Comparison of ENCODE assay signal across 9 cellular contexts in the genomic region with DNA sequence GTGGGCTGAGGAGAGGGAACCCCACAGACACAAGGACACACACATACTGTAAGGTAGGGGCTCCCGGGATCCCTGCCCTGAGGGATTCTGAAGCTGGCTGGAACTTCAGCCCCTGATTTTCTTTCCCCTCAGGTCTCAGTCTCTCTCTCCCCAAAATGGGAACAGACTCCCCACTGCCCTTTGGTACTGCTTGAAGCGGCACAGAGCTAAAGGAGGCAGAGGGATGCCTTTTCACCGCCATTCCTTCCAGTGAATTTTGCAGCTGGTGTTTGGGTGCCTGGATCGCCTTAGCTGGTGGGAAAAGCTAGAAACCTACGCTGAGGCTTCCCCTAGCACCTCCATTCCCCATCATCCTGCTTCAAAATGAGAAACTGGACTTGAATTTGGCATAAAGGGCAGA. TPM values are rescaled to one million over a fixed set of nuclear protein-coding genes. Genes with fewer than 3 reads are reported as not detected.
DNase-seq lines count a peak whose midpoint lies in the region; ATAC-seq and TF ChIP-seq lines count a peak whose summit lies in the region.
"Had no signal": no experiment of that assay in that cellular context is flagged by ENCODE, and none has a peak within 500 bp of the region (broad histone marks: within the 10 kb centered on the region; RNA-seq: fewer than 3 reads in every experiment).

No MANE protein-coding gene starts in this region.

- no peaks in the 10 kb centered on the region for H3K9me3 ChIP-seq in tibial nerve

- H3K4me1 ChIP-seq in mesendoderm (ENCODE audit: control insufficient read depth, low read depth, low read length) (peaks cover 3% of the 10 kb centered on the region), tibial nerve (peaks cover 0 to 46% (median 15%) of the 10 kb centered on the region in 4 donors)

- peak overlapping the region; percentile 56 for H3K4me2 ChIP-seq in mesendoderm (ENCODE audit: low read length)

- WGBS in mesendoderm (ENCODE audit: extremely low coverage, insufficient coverage, low lambda C conversion rate), result no CpG with 5 or more reads among the region's 5 CpGs
- WGBS in tibial nerve, 2 donors, result 46 to 50% methylated on average over 5 of the region's 5 CpGs

- H3K79me1 ChIP-seq in mesendoderm (ENCODE audit: low read length), result peaks cover 3% of the 10 kb centered on the region

- no peak overlapping the region for H2BK120ac ChIP-seq in mesendoderm (ENCODE audit: low read depth, low read length)

- H3K27ac ChIP-seq in angular gyrus (ENCODE audit: low read depth, low read length), result peak overlapping the region; percentile 55
- no peak overlapping the region for H3K27ac ChIP-seq in mesendoderm (ENCODE audit: low read depth, low read length)
- peak overlapping the region in 1 of 4 donors; percentile 60 for H3K27ac ChIP-seq in tibial nerve

- peak overlapping the region; percentile 79 for H3K4me3 Mint-ChIP-seq in activated naive CD4-positive, alpha-beta T cell treated with anti-CD3 and anti-CD28 coated beads, Interleukin-2, amount 10 ng/mL, durations not matched to agents 7 days and 5 days

- H3K4me1 Mint-ChIP-seq in activated naive CD4-positive, alpha-beta T cell treated with anti-CD3 and anti-CD28 coated beads, Interleukin-2, amount 10 ng/mL, durations not matched to agents 7 days and 5 days, result peaks cover 69% of the 10 kb centered on the region

- H3K36me3 ChIP-seq in mesendoderm (ENCODE audit: control insufficient read depth, insufficient read depth, low read length) (no peaks in the 10 kb centered on the region), tibial nerve (no peaks in the 10 kb centered on the region)

- H3K27ac Mint-ChIP-seq in activated naive CD4-positive, alpha-beta T cell treated with anti-CD3 and anti-CD28 coated beads, Interleukin-2, amount 10 ng/mL, durations not matched to agents 7 days and 5 days, result peak overlapping the region; percentile 93

- peak overlapping the region; percentile 20 for H3K18ac ChIP-seq in mesendoderm (ENCODE audit: low read length)

- no peak overlapping the region for H3K23ac ChIP-seq in mesendoderm (ENCODE audit: low read length)

- no peak overlapping the region for H2BK5ac ChIP-seq in mesendoderm (ENCODE audit: low read length)

- CTCF ChIA-PET in activated naive CD4-positive, alpha-beta T cell treated with anti-CD3 and anti-CD28 coated beads, Interleukin-2, amount 10 ng/mL, durations not matched to agents 7 days and 5 days (lab: Charles Lee), result interaction anchor here (0.7 to 2.9 kb wide), 7 partner anchors 12 to 204 kb away, joined by 3 to 10 read pairs (median 5); no protein-coding TSS in a partner anchor

- no peak for DNase-seq in activated naive CD4-positive, alpha-beta T cell treated with anti-CD3 and anti-CD28 coated beads, Interleukin-2, amount 10 ng/mL, durations not matched to agents 7 days and 5 days
- no peak for DNase-seq in activated naive CD4-positive, alpha-beta T cell treated with Interleukin-2 at 50 U/mL for 16 hours
- DNase-seq in mesendoderm, result no peak
- DNase-seq in tibial nerve (ENCODE audit: low spot score in 2 of 2), result no peak
- DNase-seq in DMS153 treated with DMSO at 0.1 percent for 48 hours (lab: John Stamatoyannopoulos, UW; ENCODE audit: unreplicated experiment), result no peak
- no peak for DNase-seq in NCI-H524 treated with DMSO at 0.1 percent for 48 hours (lab: John Stamatoyannopoulos, UW)

- H3K4ac ChIP-seq in mesendoderm (ENCODE audit: low read depth, low read length), result no peak overlapping the region

- H2BK15ac ChIP-seq in mesendoderm (replicated peaks; ENCODE audit: low read depth), result no peak overlapping the region

- H2AK5ac ChIP-seq in mesendoderm (ENCODE audit: low read length), result no peak overlapping the region

- TF ChIP-seq POLR2A in tibial nerve (IDR thresholded peaks at IDR 0.05), result no peak

- TF ChIP-seq CTCF in tibial nerve (IDR thresholded peaks at IDR 0.05), result no peak

- H3K9me3 Mint-ChIP-seq in activated naive CD4-positive, alpha-beta T cell treated with anti-CD3 and anti-CD28 coated beads, Interleukin-2, amount 10 ng/mL, durations not matched to agents 7 days and 5 days, result no peaks in the 10 kb centered on the region

- H4K8ac ChIP-seq in mesendoderm (ENCODE audit: low read depth, low read length), result no peak overlapping the region

- H3K27me3 Mint-ChIP-seq in activated naive CD4-positive, alpha-beta T cell treated with anti-CD3 and anti-CD28 coated beads, Interleukin-2, amount 10 ng/mL, durations not matched to agents 7 days and 5 days, result peaks cover 4% of the 10 kb centered on the region

- H3K36me3 Mint-ChIP-seq in activated naive CD4-positive, alpha-beta T cell treated with anti-CD3 and anti-CD28 coated beads, Interleukin-2, amount 10 ng/mL, durations not matched to agents 7 days and 5 days, result peaks cover 28% of the 10 kb centered on the region

- peak overlapping the region; percentile 65 for H3K9ac ChIP-seq in mesendoderm (ENCODE audit: low read length)

- ATAC-seq in HG02981 (IDR thresholded peaks at IDR 0.05; ENCODE audit: unreplicated experiment), result no peak

- no peaks in the 10 kb centered on the region for H3K27me3 ChIP-seq in mesendoderm (ENCODE audit: insufficient read depth, low read length, poor library complexity)
- H3K27me3 ChIP-seq in tibial nerve, result peaks cover 0 to 25% of the 10 kb centered on the region in 2 donors

- no peaks in the 10 kb centered on the region for H3K79me2 ChIP-seq in mesendoderm (ENCODE audit: control insufficient read depth, insufficient read depth, low read length)

- TF ChIP-seq EP300 in tibial nerve (IDR thresholded peaks at IDR 0.05), result no peak

- no peak overlapping the region for H3K4me3 ChIP-seq in mesendoderm (ENCODE audit: low read length)
- peak overlapping the region in 3 of 4 donors; percentile 11 to 22 (median 15) for H3K4me3 ChIP-seq in tibial nerve

- H4K5ac ChIP-seq in mesendoderm (ENCODE audit: low read length), result no peak overlapping the region

- H3K56ac ChIP-seq in mesendoderm (ENCODE audit: low read length), result peak overlapping the region; percentile 73

RNA-seq across cellular contexts. Expression of a gene that starts 2.7 kb away (rescaled TPM):
- polyA plus RNA-seq in mesendoderm (2013, experiment 1 of 2), result 39.1 TPM
- 40.9 TPM for polyA plus RNA-seq in mesendoderm (2013, experiment 2 of 2)
- 100 to 1,000 TPM in 3 of 4 donors, 10 to 100 TPM in 1; 86.4 to 195 (median 131) TPM for total RNA-seq in tibial nerve

RNA-seq across cellular contexts. Expression of a gene that starts 14.5 kb away (rescaled TPM):
- 5.0 TPM for polyA plus RNA-seq in mesendoderm (2013, experiment 1 of 2)
- polyA plus RNA-seq in mesendoderm (2013, experiment 2 of 2), result 4.6 TPM
- total RNA-seq in tibial nerve, result 10 to 100 TPM; 25.8 to 51.1 (median 46.2) TPM

RNA-seq across cellular contexts. Expression of a gene that starts 16.2 kb away (rescaled TPM):
- polyA plus RNA-seq in mesendoderm (2013, experiment 1 of 2), result 0.24 TPM
- 0.21 TPM for polyA plus RNA-seq in mesendoderm (2013, experiment 2 of 2)
- total RNA-seq in tibial nerve, result 1 to 10 TPM in 1 of 4 donors, not detected in 3; 1.4 TPM
- total RNA-seq: osteocyte had no signal

RNA-seq across cellular contexts. Expression of a gene that starts 16.5 kb away (rescaled TPM):
- polyA plus RNA-seq in mesendoderm (2013, experiment 1 of 2), result 0.44 TPM
- 0.53 TPM for polyA plus RNA-seq in mesendoderm (2013, experiment 2 of 2)
- 1 to 10 TPM in 1 of 4 donors, under 1 TPM in 3; 0.30 to 1.1 (median 0.70) TPM for total RNA-seq in tibial nerve

RNA-seq across cellular contexts. Expression of a gene that starts 39.6 kb away (rescaled TPM):
- 5.3 TPM for polyA plus RNA-seq in mesendoderm (2013, experiment 1 of 2)
- polyA plus RNA-seq in mesendoderm (2013, experiment 2 of 2), result 4.7 TPM
- total RNA-seq in tibial nerve, result 10 to 100 TPM; 19.3 to 49.2 (median 31.8) TPM
